Comparison of ENCODE assay signal across 8 cellular contexts in the genomic region with DNA sequence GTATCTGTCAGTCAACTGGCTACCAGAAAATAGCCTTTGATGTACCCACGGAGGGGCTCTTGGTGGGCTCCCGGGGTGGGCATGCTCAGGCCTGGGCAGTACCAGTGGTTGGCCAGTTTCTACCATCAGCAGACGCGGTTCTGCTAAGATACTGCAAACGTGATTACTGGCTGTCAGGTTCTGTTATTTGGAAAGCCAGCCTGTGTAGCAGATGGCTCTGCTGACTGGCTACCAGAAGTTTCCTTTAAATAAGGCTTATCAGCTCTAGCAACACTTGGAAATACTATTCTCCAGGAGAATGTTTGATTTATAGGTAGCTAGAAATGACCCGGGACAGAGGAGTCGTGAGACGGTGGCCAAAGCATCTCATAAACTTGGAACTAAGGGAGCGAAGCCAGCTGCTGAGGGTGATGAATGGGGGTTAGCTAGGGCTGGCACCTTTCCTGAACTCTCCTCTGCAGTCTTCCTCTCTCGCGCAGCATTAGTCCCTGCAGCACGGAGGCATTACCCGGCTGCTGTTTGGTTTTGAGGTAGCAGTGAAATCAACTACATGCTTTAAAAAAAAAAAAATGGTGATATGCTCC.
DNase-seq lines count a peak whose midpoint lies in the region; ATAC-seq and TF ChIP-seq lines count a peak whose summit lies in the region.

No MANE protein-coding gene starts in this region.

- ATAC-seq in HG03045 (IDR thresholded peaks at IDR 0.05; ENCODE audit: unreplicated experiment): no peak

- H3K4me1 Mint-ChIP-seq in chondrocyte (ENCODE audit: low read depth): peaks cover 20% of the 10 kb centered on the region

- peak overlapping the region; percentile 45 for H3K27ac Mint-ChIP-seq in chondrocyte (ENCODE audit: unreplicated experiment)

- H3K36me3 Mint-ChIP-seq in chondrocyte (ENCODE audit: low read depth): no peaks in the 10 kb centered on the region

- peak; percentile 8 for DNase-seq in ACHN
- DNase-seq in M059J (ENCODE audit: low read depth): peak; percentile 75
- DNase-seq in chondrocyte (ENCODE audit: low spot score): no peak
- DNase-seq in myocyte (ENCODE audit: low read depth): peak; percentile 52
- DNase-seq in HCEC 1CT: no peak
- DNase-seq in GDM1 (lab: John Stamatoyannopoulos, UW): no peak
- DNase-seq in foreskin melanocyte: no peak

- no peaks in the 10 kb centered on the region for H3K9me3 Mint-ChIP-seq in chondrocyte (ENCODE audit: low read depth)

- peak overlapping the region; percentile 69 for H3K4me3 Mint-ChIP-seq in chondrocyte (ENCODE audit: unreplicated experiment)

- no peak for TF ChIP-seq CTCF in chondrocyte (IDR thresholded peaks at IDR 0.05)

- no peaks in the 10 kb centered on the region for H3K27me3 Mint-ChIP-seq in chondrocyte (ENCODE audit: low read depth)

- in situ Hi-C loops in ACHN (cut with HindIII; ENCODE audit: low pct_ligation_motif_present, low pct_unique_long_range_greater_than_20kb, low sequenced_read_pairs): no loop called here

Comparison
In these comparisons a context has a peak if more than half of its experiments do, and no peak if none do; other contexts are left out.
1. DNase-seq: peak in ACHN (single experiment), M059J (single experiment) and myocyte (single experiment); none in chondrocyte (single experiment), HCEC 1CT (single experiment), GDM1 (single experiment) and foreskin melanocyte (single experiment).